ENCODE assay signal across 3 cellular contexts in genomic region chr7:93407239-93407638, GRCh38.
TF ChIP-seq lines count a peak whose summit lies in the region.

No MANE protein-coding gene starts in this region.

TF ChIP-seq in HepG2, 621 proteins besides CTCF, POLR2A, EP300 and RAD21:
- TF ChIP-seq SNAPC4 (CRISPR knock-in tag; IDR thresholded peaks at IDR 0.05) = no peak
- no peak for TF ChIP-seq ZSCAN9 (CRISPR knock-in tag; IDR thresholded peaks at IDR 0.05; ENCODE audit: borderline replicate concordance)
- no peak for TF ChIP-seq SMARCC2 (IDR thresholded peaks at IDR 0.05)
- no peak for TF ChIP-seq HMGXB4 (CRISPR knock-in tag; IDR thresholded peaks at IDR 0.05; ENCODE audit: borderline replicate concordance in 1 of 2, low read depth in 1 of 2)
- TF ChIP-seq ZNF496 (CRISPR knock-in tag; IDR thresholded peaks at IDR 0.05; ENCODE audit: insufficient replicate concordance) = no peak
- TF ChIP-seq RARA (CRISPR knock-in tag; IDR thresholded peaks at IDR 0.05) = no peak
- TF ChIP-seq ZNF333 (CRISPR knock-in tag; IDR thresholded peaks at IDR 0.05; ENCODE audit: borderline replicate concordance) = no peak
- no peak for TF ChIP-seq RFX1 (IDR thresholded peaks at IDR 0.05)
- no peak for TF ChIP-seq HNRNPL (IDR thresholded peaks at IDR 0.05; ENCODE audit: low read depth, low read length)
- TF ChIP-seq ZNF737 (CRISPR knock-in tag; IDR thresholded peaks at IDR 0.05; ENCODE audit: borderline replicate concordance) = no peak
- TF ChIP-seq ARNTL (CRISPR knock-in tag; IDR thresholded peaks at IDR 0.05) = no peak
- no peak for TF ChIP-seq ZNF253 (CRISPR knock-in tag; IDR thresholded peaks at IDR 0.05; ENCODE audit: borderline replicate concordance)
- no peak for TF ChIP-seq ZNF776 (CRISPR knock-in tag; IDR thresholded peaks at IDR 0.05)
- no peak for TF ChIP-seq ASH2L (IDR thresholded peaks at IDR 0.05; ENCODE audit: insufficient read length, low read depth, low read length)
- no peak for TF ChIP-seq RELA (CRISPR knock-in tag; IDR thresholded peaks at IDR 0.05)
TF ChIP-seq in HepG2: peak in this region for 0.

TF ChIP-seq in H1, 55 proteins besides CTCF, POLR2A, EP300 and RAD21:
- TF ChIP-seq NRF1 (IDR thresholded peaks at IDR 0.05; ENCODE audit: low read depth, low read length) (no peak), RNF2 (IDR thresholded peaks at IDR 0.05; ENCODE audit: borderline replicate concordance, low read depth, low read length, missing control alignments, poor library complexity, severe bottlenecking) (no peak), CHD2 (IDR thresholded peaks at IDR 0.05; ENCODE audit: low read length) (no peak), SUZ12 (IDR thresholded peaks at IDR 0.05; ENCODE audit: low read length) (no peak), ATF2 (IDR thresholded peaks at IDR 0.05; ENCODE audit: low read length) (no peak)

TF ChIP-seq in neural cell, 6 proteins besides CTCF, POLR2A, EP300 and RAD21:
- TF ChIP-seq REST (IDR thresholded peaks at IDR 0.05; ENCODE audit: borderline replicate concordance) (no peak), EZH2 (IDR thresholded peaks at IDR 0.05; ENCODE audit: borderline replicate concordance, insufficient read depth, low read length, poor library complexity, severe bottlenecking) (no peak), POLR2AphosphoS5 (IDR thresholded peaks at IDR 0.05) (no peak), MXI1 (conservative IDR thresholded peaks at IDR 0.05; ENCODE audit: poor library complexity, severe bottlenecking) (no peak), TAF1 (IDR thresholded peaks at IDR 0.05; ENCODE audit: low read depth) (no peak), SMC3 (conservative IDR thresholded peaks at IDR 0.05; ENCODE audit: poor library complexity) (no peak)
